ENCODE assay signal across 16 cellular contexts in the genomic region with DNA sequence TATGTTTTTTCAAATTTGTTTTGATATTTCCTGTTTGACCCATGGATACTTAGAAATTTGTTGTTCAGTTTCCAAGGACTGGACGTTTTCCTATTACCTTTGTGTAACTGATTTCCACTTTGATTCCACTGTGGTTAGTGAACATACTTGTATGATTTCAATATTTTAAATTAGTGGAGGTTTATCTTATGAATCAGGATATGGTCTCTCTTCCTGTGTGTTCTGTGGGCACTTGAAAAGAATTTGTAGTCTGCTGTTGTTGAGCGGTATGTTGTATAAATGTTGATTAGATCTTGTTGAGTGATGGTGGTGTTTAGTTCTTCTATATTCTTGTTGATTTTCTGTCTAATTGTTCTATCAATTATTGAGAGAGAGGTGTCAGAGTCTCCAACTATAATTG. TPM values are rescaled to one million over a fixed set of nuclear protein-coding genes. Genes with fewer than 3 reads are reported as not detected.
DNase-seq lines count a peak whose midpoint lies in the region; ATAC-seq, FAIRE-seq and TF ChIP-seq lines count a peak whose summit lies in the region.
"Had no signal": no experiment of that assay in that cellular context is flagged by ENCODE, and none has a peak within 500 bp of the region (broad histone marks: within the 10 kb centered on the region; RNA-seq: fewer than 3 reads in every experiment).

No MANE protein-coding gene starts in this region.

- POLR2A ChIA-PET in PC-9 (lab: Charles Lee; ENCODE audit: unreplicated experiment): no interaction called here

- TF ChIP-seq CTCF in astrocyte (IDR thresholded peaks at IDR 0.05; ENCODE audit: insufficient read depth, low read depth, low read length) (no peak), PC-9 (conservative IDR thresholded peaks at IDR 0.05) (no peak)

- DNase-seq in activated T-cell treated with anti-CD3 and anti-CD28 coated beads, Interleukin-2, amount 50 U/mL, for 72 hours: no peak
- DNase-seq in activated T-cell treated with anti-CD3 and anti-CD28 coated beads for 4 hours (no peak), T-helper 17 cell (no peak), astrocyte (ENCODE audit: low read depth) (no peak), iris pigment epithelial cell (ENCODE audit: low read depth) (peak; percentile 69), NCI-H2196 treated with DMSO at 0.1 percent for 48 hours (lab: John Stamatoyannopoulos, UW; ENCODE audit: unreplicated experiment) (no peak), PC-9 (no peak), GM19238 (ENCODE audit: insufficient read length, low spot score) (no peak)
- DNase-seq: H9; NCI-H1417; NCI-H187 treated with DMSO at 0.1 percent for 48 hours; NCI-H2171; NCI-H446 treated with DMSO at 0.1 percent for 48 hours; NK-92 treated with Interleukin-12 subunit alpha and Interleukin-12 subunit beta, amount 100 ng/mL, for 24 hours; SHP77 treated with DMSO at 0.1 percent for 48 hours had no signal

- H3K79me2 ChIP-seq in astrocyte (ENCODE audit: insufficient read depth, low read length) (peaks cover 5% of the 10 kb centered on the region), PC-9 (ENCODE audit: low read depth) (no peaks in the 10 kb centered on the region)

- H3K9me3 Mint-ChIP-seq in activated T-cell treated with anti-CD3 and anti-CD28 coated beads, Interleukin-2, amount 50 U/mL, for 72 hours: peaks cover 1 to 8% of the 10 kb centered on the region in 2 donors
- peaks cover 6% of the 10 kb centered on the region for H3K9me3 Mint-ChIP-seq in astrocyte (ENCODE audit: unreplicated experiment)
- H3K9me3 Mint-ChIP-seq: H9 had no signal

- H3K4me1 ChIP-seq in astrocyte (ENCODE audit: insufficient read depth, low read length): no peaks in the 10 kb centered on the region
- H3K4me1 ChIP-seq in PC-9 (replicated peaks; ENCODE audit: insufficient read depth): no peaks in the 10 kb centered on the region

- H3K4me3 Mint-ChIP-seq in activated T-cell treated with anti-CD3 and anti-CD28 coated beads, Interleukin-2, amount 50 U/mL, for 72 hours: no peak overlapping the region
- H3K4me3 Mint-ChIP-seq in T-helper 17 cell (no peak overlapping the region), astrocyte (ENCODE audit: unreplicated experiment) (no peak overlapping the region)
- H3K4me3 Mint-ChIP-seq: H9 had no signal

- CTCF ChIA-PET in PC-9 (lab: Charles Lee): no interaction called here

- H3K27ac ChIP-seq in astrocyte (ENCODE audit: low read depth, low read length): no peak overlapping the region
- no peak overlapping the region for H3K27ac ChIP-seq in PC-9

- no peak overlapping the region for H3K4me3 ChIP-seq in astrocyte (ENCODE audit: insufficient read depth, low read depth, low read length)
- H3K4me3 ChIP-seq in PC-9: no peak overlapping the region
- H3K4me3 ChIP-seq: K562 had no signal

- H3K4me2 ChIP-seq in astrocyte (ENCODE audit: low read length) (no peak overlapping the region), PC-9 (no peak overlapping the region)

- H3K9me2 ChIP-seq in PC-9 (ENCODE audit: insufficient read depth): no peaks in the 10 kb centered on the region

- H3K27me3 Mint-ChIP-seq in activated T-cell treated with anti-CD3 and anti-CD28 coated beads, Interleukin-2, amount 50 U/mL, for 72 hours (ENCODE audit: low read depth): no peaks in the 10 kb centered on the region
- H3K27me3 Mint-ChIP-seq in T-helper 17 cell (no peaks in the 10 kb centered on the region), astrocyte (ENCODE audit: low read depth, unreplicated experiment) (no peaks in the 10 kb centered on the region)

- intact Hi-C loops in PC-9 (cut with micrococcal nuclease; ENCODE audit: unreplicated experiment): no loop called here

- no peaks in the 10 kb centered on the region for H3K4me1 Mint-ChIP-seq in activated T-cell treated with anti-CD3 and anti-CD28 coated beads, Interleukin-2, amount 50 U/mL, for 72 hours (ENCODE audit: low read depth)
- peaks cover 15% of the 10 kb centered on the region for H3K4me1 Mint-ChIP-seq in T-helper 17 cell
- H3K4me1 Mint-ChIP-seq in astrocyte (ENCODE audit: low read depth, unreplicated experiment): no peaks in the 10 kb centered on the region
- H3K4me1 Mint-ChIP-seq: H9 had no signal

- H3K9ac ChIP-seq in astrocyte (ENCODE audit: low read length): no peak overlapping the region

- no peaks in the 10 kb centered on the region for H3F3A ChIP-seq in PC-9 (ENCODE audit: insufficient read depth, low read depth)

- no TSS peak for BruUV-seq in PC-9 (replicated peaks; lab: Mats Ljungman, UMichigan)

- peaks cover 3% of the 10 kb centered on the region for H3K36me3 ChIP-seq in astrocyte (ENCODE audit: insufficient read depth, low read length)
- peaks cover 20% of the 10 kb centered on the region; the same call in 1 of the 2 replicates for H3K36me3 ChIP-seq in PC-9 (ENCODE audit: low read depth)

- H4K20me1 ChIP-seq in astrocyte (ENCODE audit: insufficient read depth, low read length): no peaks in the 10 kb centered on the region
- peaks cover 8% of the 10 kb centered on the region; the same call in 1 of the 2 replicates for H4K20me1 ChIP-seq in PC-9 (ENCODE audit: insufficient read depth)

- H3K36me3 Mint-ChIP-seq in activated T-cell treated with anti-CD3 and anti-CD28 coated beads, Interleukin-2, amount 50 U/mL, for 72 hours (ENCODE audit: insufficient read depth in 2 of 2): peaks cover 18 to 27% of the 10 kb centered on the region in 2 donors
- H3K36me3 Mint-ChIP-seq in T-helper 17 cell (ENCODE audit: low read depth) (peaks cover 8% of the 10 kb centered on the region), astrocyte (ENCODE audit: low read depth, unreplicated experiment) (peaks cover 17% of the 10 kb centered on the region)

- no peaks in the 10 kb centered on the region for H3K27me3 ChIP-seq in astrocyte (ENCODE audit: insufficient read depth, low read length)
- no peaks in the 10 kb centered on the region for H3K27me3 ChIP-seq in PC-9 (ENCODE audit: insufficient read depth, low read depth)

- no peaks in the 10 kb centered on the region for H3K9me3 ChIP-seq in T-helper 17 cell (ENCODE audit: control insufficient read depth, low read length, poor library complexity, severe bottlenecking)
- no peaks in the 10 kb centered on the region for H3K9me3 ChIP-seq in astrocyte (ENCODE audit: insufficient read depth, low read depth, low read length)
- no peaks in the 10 kb centered on the region for H3K9me3 ChIP-seq in PC-9 (ENCODE audit: insufficient read depth, low read depth)

- H2AFZ ChIP-seq in astrocyte (ENCODE audit: low read depth, low read length) (no peak overlapping the region), PC-9 (no peak overlapping the region)

- H3K27ac Mint-ChIP-seq in activated T-cell treated with anti-CD3 and anti-CD28 coated beads, Interleukin-2, amount 50 U/mL, for 72 hours: peak overlapping the region; percentile 47
- H3K27ac Mint-ChIP-seq in T-helper 17 cell (peak overlapping the region; percentile 75), astrocyte (ENCODE audit: unreplicated experiment) (no peak overlapping the region)
- H3K27ac Mint-ChIP-seq: H9 had no signal

- no peak for ATAC-seq in activated T-cell treated with anti-CD3 and anti-CD28 coated beads, Interleukin-2, amount 50 U/mL, for 72 hours (replicated peaks in 1 of 2)
- peak; percentile 53 for ATAC-seq in T-helper 17 cell
- ATAC-seq: K562 had no signal

- peak; percentile 56 for FAIRE-seq in astrocyte (lab: Jason Lieb, UNC)
- FAIRE-seq: K562 had no signal

RNA-seq across cellular contexts. Expression of a gene that starts 21.2 kb away (rescaled TPM):
- 10 to 100 TPM; 20.7 to 23.3 TPM for total RNA-seq in activated T-cell treated with anti-CD3 and anti-CD28 coated beads, Interleukin-2, amount 50 U/mL, for 72 hours
- 10 to 100 TPM; 17.9 to 22.4 TPM for total RNA-seq in T-helper 17 cell
- 49.6 and 53.9 TPM in 2 replicates for total RNA-seq in astrocyte
- total RNA-seq in PC-9 (2021): 12.0 and 17.4 TPM in 2 replicates

RNA-seq across cellular contexts. Expression of a gene that starts 31.0 kb away (rescaled TPM):
- 10 to 100 TPM; 46.1 to 60.5 TPM for total RNA-seq in activated T-cell treated with anti-CD3 and anti-CD28 coated beads, Interleukin-2, amount 50 U/mL, for 72 hours
- total RNA-seq in T-helper 17 cell (10 to 100 TPM; 52.1 to 58.7 TPM), astrocyte (60.5 and 68.5 TPM in 2 replicates), PC-9 (2021) (27.5 and 28.6 TPM in 2 replicates)

RNA-seq across cellular contexts. Expression of a gene that starts 34.6 kb away (rescaled TPM):
- 100 to 1,000 TPM; 417 to 443 TPM for total RNA-seq in activated T-cell treated with anti-CD3 and anti-CD28 coated beads, Interleukin-2, amount 50 U/mL, for 72 hours
- total RNA-seq in T-helper 17 cell (100 to 1,000 TPM; 105 to 107 TPM), astrocyte (210 and 273 TPM in 2 replicates), PC-9 (2021) (345 and 372 TPM in 2 replicates)
